ENCODE assay signal across 8 cellular contexts in the genomic region with DNA sequence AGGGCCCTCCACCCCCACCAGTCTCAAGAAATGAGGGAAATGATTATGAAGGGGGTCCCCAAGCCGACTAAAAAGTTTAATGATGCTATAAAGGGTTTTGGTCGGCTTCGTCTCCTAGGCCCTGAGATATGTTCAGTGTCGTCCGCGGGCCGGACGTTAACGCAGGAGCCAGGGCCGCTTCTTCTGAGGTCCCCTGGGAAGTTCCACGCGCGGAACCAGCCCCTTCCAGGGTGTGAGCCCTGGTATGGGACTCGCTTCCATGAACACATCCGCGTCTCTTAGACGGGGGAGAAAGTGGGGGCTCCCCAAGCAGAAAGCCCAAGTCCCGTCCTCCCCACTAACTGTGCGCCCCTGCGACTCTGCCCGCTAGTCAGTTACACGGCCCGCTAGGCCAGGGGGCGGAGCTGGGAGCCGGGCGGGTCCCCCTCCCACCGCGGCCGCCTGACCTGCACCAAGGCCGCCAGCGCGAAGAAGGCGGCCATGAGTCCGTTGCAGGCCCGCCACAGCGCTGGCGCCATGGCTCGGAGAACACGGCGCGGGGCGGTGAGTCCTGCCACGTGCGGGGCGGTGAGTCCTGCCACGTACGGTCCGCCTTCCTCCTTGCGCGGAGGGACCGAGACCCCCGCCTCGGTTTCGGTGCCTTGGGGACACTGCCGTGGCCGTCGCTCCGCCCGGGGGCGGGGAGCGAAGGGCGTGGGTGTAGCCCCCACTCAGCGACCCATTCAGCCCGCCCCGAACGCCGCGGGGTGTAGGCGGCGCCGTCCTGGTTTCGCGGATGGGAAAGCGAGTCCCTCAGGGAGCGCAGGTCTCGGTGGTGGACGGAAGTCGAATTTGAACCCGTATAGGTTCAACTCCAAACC. TPM values are rescaled to one million over a fixed set of nuclear protein-coding genes. Genes with fewer than 3 reads are reported as not detected.
DNase-seq lines count a peak whose midpoint lies in the region; ATAC-seq and TF ChIP-seq lines count a peak whose summit lies in the region.

Gene TMEM220, minus strand, starts transcription at position 690 of the 860 bp plus-strand sequence. Its CDS starts 172 bp downstream, at position 518.

- no peak within 1 kb of the TSS for H3K27ac ChIP-seq in DOHH2 (ENCODE audit: low read depth, low read length)
- H3K27ac ChIP-seq in naive thymus-derived CD4-positive, alpha-beta T cell (ENCODE audit: low read depth, low read length), result peak within 1 kb of the TSS; percentile 65
- peak within 1 kb of the TSS; percentile 92 for H3K27ac ChIP-seq in subcutaneous abdominal adipose tissue (ENCODE audit: low read depth, low read length)

- intact Hi-C loops in naive thymus-derived CD4-positive, alpha-beta T cell (cut with micrococcal nuclease), result loop anchor here (1.0 to 2.0 kb wide), 2 partner anchors 32 to 33 kb away; partner anchors contain the start of genes ADPRM (in 2 of the 2) and SCO1 (in 2 of the 2)

- ATAC-seq in GM21717 (IDR thresholded peaks at IDR 0.05; ENCODE audit: unreplicated experiment) (peak; percentile 68), GM18517 (IDR thresholded peaks at IDR 0.05; ENCODE audit: unreplicated experiment) (no peak)
- ATAC-seq in activated T-helper 17 cell treated with anti-CD3 and anti-CD28 coated beads, Interleukin-2, amount 50 U/mL, for 72 hours (replicated peaks), result peak; percentile 69
- ATAC-seq in naive thymus-derived CD4-positive, alpha-beta T cell, result peak; percentile 83

- DNase-seq in NCI-H1105 treated with DMSO at 0.1 percent for 48 hours (lab: John Stamatoyannopoulos, UW) (peak; percentile 24), fibroblast of pulmonary artery (ENCODE audit: low read depth) (peak; percentile 75)
- DNase-seq in naive thymus-derived CD4-positive, alpha-beta T cell, result peak in 8 of 9 donors; percentile 20 to 50 (median 33)

- CTCF ChIA-PET in naive thymus-derived CD4-positive, alpha-beta T cell (lab: Charles Lee), result interaction anchor here (0.7 kb wide), 2 partner anchors 28 to 35 kb away, joined by 3 to 4 read pairs; no protein-coding TSS in a partner anchor

- no peaks in the 10 kb centered on the region for H3K36me3 Mint-ChIP-seq in activated T-helper 17 cell treated with anti-CD3 and anti-CD28 coated beads, Interleukin-2, amount 50 U/mL, for 72 hours (ENCODE audit: low read depth)
- peaks cover 0 to 7% (median 0%) of the 10 kb centered on the region in 5 donors for H3K36me3 Mint-ChIP-seq in naive thymus-derived CD4-positive, alpha-beta T cell

- peak within 1 kb of the TSS; percentile 86 for H3K27ac Mint-ChIP-seq in activated T-helper 17 cell treated with anti-CD3 and anti-CD28 coated beads, Interleukin-2, amount 50 U/mL, for 72 hours
- H3K27ac Mint-ChIP-seq in naive thymus-derived CD4-positive, alpha-beta T cell, result peak within 1 kb of the TSS; percentile 53 to 91 (median 86)

- H3F3A ChIP-seq in DOHH2 (ENCODE audit: control insufficient read depth, insufficient read depth), result no peaks in the 10 kb centered on the region

- peak within 1 kb of the TSS; percentile 62 for H3K4me2 ChIP-seq in DOHH2 (ENCODE audit: low read length)

- H3K9ac ChIP-seq in subcutaneous abdominal adipose tissue (ENCODE audit: low read length in 5 of 5), result peak within 1 kb of the TSS; percentile 57 to 89 (median 84)

- peaks cover 4% of the 10 kb centered on the region for H3K4me1 Mint-ChIP-seq in activated T-helper 17 cell treated with anti-CD3 and anti-CD28 coated beads, Interleukin-2, amount 50 U/mL, for 72 hours
- peaks cover 7 to 50% (median 25%) of the 10 kb centered on the region in 7 donors for H3K4me1 Mint-ChIP-seq in naive thymus-derived CD4-positive, alpha-beta T cell

- H3K9me3 ChIP-seq in DOHH2 (ENCODE audit: control insufficient read depth, insufficient read depth, low read length) (no peaks in the 10 kb centered on the region), subcutaneous abdominal adipose tissue (ENCODE audit: control insufficient read depth in 5 of 5, low read length in 5 of 5) (no peaks in the 10 kb centered on the region)
- no peaks in the 10 kb centered on the region for H3K9me3 ChIP-seq in naive thymus-derived CD4-positive, alpha-beta T cell (ENCODE audit: control insufficient read depth in 2 of 3, low read length in 3 of 3)

- peak within 1 kb of the TSS; percentile 82 for H3K4me3 Mint-ChIP-seq in activated T-helper 17 cell treated with anti-CD3 and anti-CD28 coated beads, Interleukin-2, amount 50 U/mL, for 72 hours
- peak within 1 kb of the TSS; percentile 88 to 97 (median 92) for H3K4me3 Mint-ChIP-seq in naive thymus-derived CD4-positive, alpha-beta T cell

- H3K27me3 ChIP-seq in DOHH2 (ENCODE audit: control insufficient read depth, low read length) (peaks cover 51% of the 10 kb centered on the region), subcutaneous abdominal adipose tissue (ENCODE audit: control insufficient read depth in 5 of 5, insufficient read depth in 4 of 5, low read length in 5 of 5) (no peaks in the 10 kb centered on the region)
- peaks cover 0 to 4% of the 10 kb centered on the region in 2 donors for H3K27me3 ChIP-seq in naive thymus-derived CD4-positive, alpha-beta T cell (ENCODE audit: control insufficient read depth in 2 of 2, insufficient read depth in 2 of 2, low read length in 2 of 2)

- H4K20me1 ChIP-seq in DOHH2 (ENCODE audit: control insufficient read depth, insufficient read depth, low read depth, low read length), result no peaks in the 10 kb centered on the region

- POLR2A ChIA-PET in naive thymus-derived CD4-positive, alpha-beta T cell (lab: Charles Lee), result interaction anchor here (1.6 to 2.4 kb wide), 3 partner anchors 11 to 29 kb away, joined by 4 to 11 read pairs (median 8); no protein-coding TSS in a partner anchor

- H3K9me3 Mint-ChIP-seq in activated T-helper 17 cell treated with anti-CD3 and anti-CD28 coated beads, Interleukin-2, amount 50 U/mL, for 72 hours, result no peaks in the 10 kb centered on the region
- no peaks in the 10 kb centered on the region for H3K9me3 Mint-ChIP-seq in naive thymus-derived CD4-positive, alpha-beta T cell

- H3K4me1 ChIP-seq in DOHH2 (ENCODE audit: control insufficient read depth, low read length) (peaks cover 4% of the 10 kb centered on the region), subcutaneous abdominal adipose tissue (ENCODE audit: control insufficient read depth in 5 of 5, insufficient read depth in 5 of 5, low read length in 5 of 5) (peaks cover 0 to 20% (median 11%) of the 10 kb centered on the region in 5 donors)
- H3K4me1 ChIP-seq in naive thymus-derived CD4-positive, alpha-beta T cell (ENCODE audit: control insufficient read depth in 2 of 2, insufficient read depth in 2 of 2, low read length in 2 of 2), result no peaks in the 10 kb centered on the region

- H3K4me3 ChIP-seq in DOHH2 (ENCODE audit: low read length) (peak within 1 kb of the TSS; percentile 59), fibroblast of pulmonary artery (replicated peaks; ENCODE audit: low read depth, low read length) (peak within 1 kb of the TSS; percentile 65), subcutaneous abdominal adipose tissue (ENCODE audit: low read depth in 1 of 5, low read length in 5 of 5) (peak within 1 kb of the TSS; percentile 75 to 81 (median 76))
- peak within 1 kb of the TSS; percentile 77 for H3K4me3 ChIP-seq in naive thymus-derived CD4-positive, alpha-beta T cell (ENCODE audit: low read length)

- no peaks in the 10 kb centered on the region for H3K79me2 ChIP-seq in DOHH2 (ENCODE audit: control insufficient read depth, low read length)

- H3K9me2 ChIP-seq in DOHH2 (replicated peaks; ENCODE audit: control insufficient read depth, low read length), result no peaks in the 10 kb centered on the region

- no peaks in the 10 kb centered on the region for H3K36me3 ChIP-seq in DOHH2 (ENCODE audit: control insufficient read depth, low read length)
- peaks cover 0 to 9% (median 0%) of the 10 kb centered on the region in 3 experiments for H3K36me3 ChIP-seq in naive thymus-derived CD4-positive, alpha-beta T cell (ENCODE audit: control insufficient read depth in 2 of 3, insufficient read depth in 3 of 3, low read length in 3 of 3)
- peaks cover 16 to 30% (median 22%) of the 10 kb centered on the region in 5 donors for H3K36me3 ChIP-seq in subcutaneous abdominal adipose tissue (ENCODE audit: control insufficient read depth in 5 of 5, insufficient read depth in 5 of 5, low read length in 5 of 5)

- H3K27me3 Mint-ChIP-seq in activated T-helper 17 cell treated with anti-CD3 and anti-CD28 coated beads, Interleukin-2, amount 50 U/mL, for 72 hours, result peaks cover 10% of the 10 kb centered on the region
- H3K27me3 Mint-ChIP-seq in naive thymus-derived CD4-positive, alpha-beta T cell, result peaks cover 0 to 8% (median 0%) of the 10 kb centered on the region in 5 donors

- TF ChIP-seq CTCF in DOHH2 (IDR thresholded peaks at IDR 0.05; ENCODE audit: low read depth, low read length, poor library complexity, severe bottlenecking) (no peak), fibroblast of pulmonary artery (IDR thresholded peaks at IDR 0.05; ENCODE audit: low read length, missing control alignments) (no peak)

RNA-seq across cellular contexts. Expression of gene TMEM220, which starts in this region (rescaled TPM):
- under 1 TPM; 0.40 to 0.41 TPM for total RNA-seq in activated T-helper 17 cell treated with anti-CD3 and anti-CD28 coated beads, Interleukin-2, amount 50 U/mL, for 72 hours
- total RNA-seq in naive thymus-derived CD4-positive, alpha-beta T cell, result 1 to 10 TPM in 4 of 5 experiments, under 1 TPM in 1; 0.65 to 7.4 (median 2.9) TPM
- 1 to 10 TPM; 6.5 to 8.4 TPM for polyA plus RNA-seq in naive thymus-derived CD4-positive, alpha-beta T cell

Comparison
In these comparisons a context has a peak if more than half of its experiments do, and no peak if none do; other contexts are left out.
1. Peak in ATAC-seq in activated T-helper 17 cell treated with anti-CD3 and anti-CD28 coated beads, Interleukin-2, amount 50 U/mL, for 72 hours; RNA of the gene not detected or under 1 TPM.
2. DNase-seq: peak in every context shown above with its lines; median percentile 75 in fibroblast of pulmonary artery; 33 in naive thymus-derived CD4-positive, alpha-beta T cell; 24 in NCI-H1105 treated with DMSO at 0.1 percent for 48 hours.